In the genomic region with DNA sequence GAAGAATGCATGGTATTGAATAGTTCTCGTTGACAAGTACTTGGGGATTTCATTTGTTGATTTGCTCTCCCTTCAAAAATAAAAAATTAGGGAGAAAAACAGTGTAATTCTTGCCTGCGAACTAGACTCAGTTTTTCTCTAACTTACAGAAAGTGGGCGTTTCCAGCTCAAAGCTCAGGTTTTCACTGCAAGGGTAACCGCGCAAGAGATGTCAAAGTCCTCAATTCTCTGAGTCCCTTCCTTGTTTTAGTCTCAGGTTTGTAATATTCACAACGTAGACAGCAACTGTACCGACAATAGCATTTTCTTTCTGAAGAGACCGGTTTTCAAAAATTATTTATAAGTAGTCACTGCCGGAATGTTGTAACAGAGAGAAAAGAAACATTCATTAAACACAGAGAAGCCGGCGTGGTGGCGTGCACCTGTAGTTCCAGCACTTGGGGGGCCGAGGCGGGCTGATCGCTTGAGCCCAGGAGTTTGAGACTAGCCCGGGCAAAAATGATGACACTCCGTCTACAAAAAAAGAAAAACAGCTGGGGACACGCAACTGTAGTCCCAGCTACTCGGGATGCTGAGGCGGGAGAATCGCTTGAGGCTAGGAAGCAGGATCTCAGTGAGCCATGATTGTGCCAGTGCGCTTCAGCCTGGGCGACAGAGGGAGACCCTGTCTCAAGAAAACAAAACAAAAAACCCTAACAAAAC, we compare ENCODE assay signal across 1 cellular context.
TF ChIP-seq lines count a peak whose summit lies in the region.

No MANE protein-coding gene starts in this region.

TF ChIP-seq in HCT116, 20 proteins besides CTCF, POLR2A, EP300 and RAD21 (continued from another document):
- TF ChIP-seq, protein P1, sequence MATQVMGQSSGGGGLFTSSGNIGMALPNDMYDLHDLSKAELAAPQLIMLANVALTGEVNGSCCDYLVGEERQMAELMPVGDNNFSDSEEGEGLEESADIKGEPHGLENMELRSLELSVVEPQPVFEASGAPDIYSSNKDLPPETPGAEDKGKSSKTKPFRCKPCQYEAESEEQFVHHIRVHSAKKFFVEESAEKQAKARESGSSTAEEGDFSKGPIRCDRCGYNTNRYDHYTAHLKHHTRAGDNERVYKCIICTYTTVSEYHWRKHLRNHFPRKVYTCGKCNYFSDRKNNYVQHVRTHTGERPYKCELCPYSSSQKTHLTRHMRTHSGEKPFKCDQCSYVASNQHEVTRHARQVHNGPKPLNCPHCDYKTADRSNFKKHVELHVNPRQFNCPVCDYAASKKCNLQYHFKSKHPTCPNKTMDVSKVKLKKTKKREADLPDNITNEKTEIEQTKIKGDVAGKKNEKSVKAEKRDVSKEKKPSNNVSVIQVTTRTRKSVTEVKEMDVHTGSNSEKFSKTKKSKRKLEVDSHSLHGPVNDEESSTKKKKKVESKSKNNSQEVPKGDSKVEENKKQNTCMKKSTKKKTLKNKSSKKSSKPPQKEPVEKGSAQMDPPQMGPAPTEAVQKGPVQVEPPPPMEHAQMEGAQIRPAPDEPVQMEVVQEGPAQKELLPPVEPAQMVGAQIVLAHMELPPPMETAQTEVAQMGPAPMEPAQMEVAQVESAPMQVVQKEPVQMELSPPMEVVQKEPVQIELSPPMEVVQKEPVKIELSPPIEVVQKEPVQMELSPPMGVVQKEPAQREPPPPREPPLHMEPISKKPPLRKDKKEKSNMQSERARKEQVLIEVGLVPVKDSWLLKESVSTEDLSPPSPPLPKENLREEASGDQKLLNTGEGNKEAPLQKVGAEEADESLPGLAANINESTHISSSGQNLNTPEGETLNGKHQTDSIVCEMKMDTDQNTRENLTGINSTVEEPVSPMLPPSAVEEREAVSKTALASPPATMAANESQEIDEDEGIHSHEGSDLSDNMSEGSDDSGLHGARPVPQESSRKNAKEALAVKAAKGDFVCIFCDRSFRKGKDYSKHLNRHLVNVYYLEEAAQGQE (IDR thresholded peaks at IDR 0.05; ENCODE audit: low read depth) = no peak
- TF ChIP-seq, protein P2, sequence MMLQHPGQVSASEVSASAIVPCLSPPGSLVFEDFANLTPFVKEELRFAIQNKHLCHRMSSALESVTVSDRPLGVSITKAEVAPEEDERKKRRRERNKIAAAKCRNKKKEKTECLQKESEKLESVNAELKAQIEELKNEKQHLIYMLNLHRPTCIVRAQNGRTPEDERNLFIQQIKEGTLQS (IDR thresholded peaks at IDR 0.05) = no peak
- no peak for TF ChIP-seq CBX3 (IDR thresholded peaks at IDR 0.05; ENCODE audit: low read depth)
